In the genomic region with DNA sequence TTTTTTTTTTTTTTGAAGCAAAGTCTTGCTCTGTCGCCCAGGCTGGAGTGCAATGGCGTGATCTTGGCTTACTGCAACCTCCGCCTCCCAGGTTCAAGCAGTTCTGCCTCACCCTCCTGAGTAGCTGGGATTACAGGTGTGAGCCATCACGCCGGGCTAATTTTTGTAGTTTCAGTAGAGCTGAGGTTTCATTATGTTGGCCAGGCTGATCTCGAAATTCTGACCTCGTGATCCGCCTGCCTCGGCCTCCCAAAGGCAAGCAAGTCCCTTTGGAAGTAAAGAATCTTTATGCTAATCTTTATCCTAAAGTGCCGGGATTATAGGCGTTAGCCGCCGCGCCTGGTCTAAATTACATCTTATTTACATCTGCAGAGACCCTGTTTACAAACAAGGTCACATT, we compare ENCODE assay signal across 10 cellular contexts. TPM values are rescaled to one million over a fixed set of nuclear protein-coding genes. Genes with fewer than 3 reads are reported as not detected.
DNase-seq lines count a peak whose midpoint lies in the region; ATAC-seq and TF ChIP-seq lines count a peak whose summit lies in the region.
"Had no signal": no experiment of that assay in that cellular context is flagged by ENCODE, and none has a peak within 500 bp of the region (broad histone marks: within the 10 kb centered on the region; RNA-seq: fewer than 3 reads in every experiment).

No MANE protein-coding gene starts in this region.

- intact Hi-C loops in CD4-positive, alpha-beta T cell (cut with DNase I, micrococcal nuclease), result loop anchor here (5.0 to 10.0 kb wide), 2 partner anchors 757 to 875 kb away; partner anchors contain the start of gene ECI2 (in 1 of the 2)
- intact Hi-C loops in IMR-90 (cut with micrococcal nuclease) (no loop called here), posterior vena cava (cut with DNase I) (no loop called here)

- no peak overlapping the region for H3K23ac ChIP-seq in IMR-90 (ENCODE audit: low read depth, low read length)

- H3K4me3 Mint-ChIP-seq in CD4-positive, alpha-beta T cell, result peak overlapping the region; percentile 96

- H2BK5ac ChIP-seq in IMR-90 (ENCODE audit: low read depth, low read length, poor library complexity, severe bottlenecking), result no peak overlapping the region

- WGBS in IMR-90 (ENCODE audit: extremely low coverage in 2 of 2, insufficient read length in 1 of 2), 2 experiments, result no CpG with 5 or more reads among the region's 14 CpGs

- no peaks in the 10 kb centered on the region for H3K9me3 ChIP-seq in CD4-positive, alpha-beta T cell (ENCODE audit: control insufficient read depth, low read length)
- H3K9me3 ChIP-seq in IMR-90 (ENCODE audit: control insufficient read depth, insufficient read depth, low read length) (no peaks in the 10 kb centered on the region), mucosa of stomach (ENCODE audit: control insufficient read depth, low read length) (no peaks in the 10 kb centered on the region)

- peaks cover 5% of the 10 kb centered on the region; the same call in 1 of the 2 replicates for H3K9me1 ChIP-seq in IMR-90 (ENCODE audit: insufficient read depth, low read length)

- CTCF ChIA-PET in CD4-positive, alpha-beta T cell (lab: Charles Lee), result interaction anchor here (1.4 to 2.1 kb wide), 3 partner anchors 9 to 761 kb away, joined by 3 to 10 read pairs (median 6); a partner anchor contains a TSS
- CTCF ChIA-PET in IMR-90 (lab: Yijun Ruan, JAX), result interaction anchor here (1.0 kb wide), 2 partner anchors 9 to 25 kb away, joined by 3 read pairs; no protein-coding TSS in a partner anchor

- no peak overlapping the region for H3K4ac ChIP-seq in IMR-90 (ENCODE audit: low read depth, low read length)

- no peak overlapping the region for H4K5ac ChIP-seq in IMR-90 (ENCODE audit: low read depth, low read length)

- H3K79me1 ChIP-seq in IMR-90 (ENCODE audit: low read depth in 1 of 2, low read length in 2 of 2), result peaks cover 33 to 57% of the 10 kb centered on the region in 2 experiments; a peak in 3 of 4 replicates

- H2BK120ac ChIP-seq in IMR-90 (ENCODE audit: low read depth, low read length), result no peak overlapping the region

- no peak overlapping the region for H3K18ac ChIP-seq in IMR-90 (ENCODE audit: low read depth, low read length)

- peaks cover 31% of the 10 kb centered on the region for H4K20me1 ChIP-seq in IMR-90 (ENCODE audit: insufficient read depth, low read length)

- H3K9ac ChIP-seq in IMR-90 (ENCODE audit: low read depth, low read length) (0 out of 2 replicates have a peak overlapping the region, but pooled peaks have one; percentile 9), mucosa of stomach (ENCODE audit: low read length) (peak overlapping the region; percentile 7)

- TF ChIP-seq RAD21 in IMR-90 (IDR thresholded peaks at IDR 0.05; ENCODE audit: low read length), result no peak

- peaks cover 5% of the 10 kb centered on the region; the same call in 1 of the 2 replicates for H3K4me1 ChIP-seq in IMR-90 (ENCODE audit: control insufficient read depth, insufficient read depth, low read length)
- peaks cover 35% of the 10 kb centered on the region for H3K4me1 ChIP-seq in mucosa of stomach (ENCODE audit: control insufficient read depth, insufficient read depth, low read length)

- TF ChIP-seq POLR2A in IMR-90 (IDR thresholded peaks at IDR 0.05; ENCODE audit: low read depth, low read length), result no peak

- no peak overlapping the region for H3K4me2 ChIP-seq in IMR-90 (ENCODE audit: low read depth, low read length)

- no peak for ATAC-seq in CD4-positive, alpha-beta T cell (ENCODE audit: poor library complexity)
- ATAC-seq in IMR-90 (ENCODE audit: low read depth), result no peak

- H2BK20ac ChIP-seq in IMR-90 (ENCODE audit: low read depth, low read length), result no peak overlapping the region

- H2AFZ ChIP-seq in IMR-90 (replicated peaks; ENCODE audit: low read length, poor library complexity), result no peak overlapping the region

- no peak overlapping the region for H2BK15ac ChIP-seq in IMR-90 (ENCODE audit: low read depth, low read length)

- no peaks in the 10 kb centered on the region for H3K27me3 Mint-ChIP-seq in CD4-positive, alpha-beta T cell

- POLR2A ChIA-PET in CD4-positive, alpha-beta T cell (lab: Charles Lee), result interaction anchor here (1.4 to 1.6 kb wide), 5 partner anchors 28 to 761 kb away, joined by 3 to 10 read pairs (median 4); partner anchors contain the start of gene WRNIP1
- POLR2A ChIA-PET in IMR-90 (lab: Charles Lee; ENCODE audit: unreplicated experiment), result no interaction called here

- in situ Hi-C loops in IMR-90 (cut with MboI; ENCODE audit: low sequenced_read_pairs), result no loop called here
- in situ Hi-C loops in astrocyte of the cerebellum (cut with HindIII; ENCODE audit: low sequenced_read_pairs), result no loop called here

- H2AK5ac ChIP-seq in IMR-90 (ENCODE audit: low read depth, low read length), result no peak overlapping the region; the same call in 1 of the 2 replicates

- H3K4me3 ChIP-seq in IMR-90 (ENCODE audit: insufficient read depth, low read depth, low read length) (no peak overlapping the region), astrocyte of the cerebellum (ENCODE audit: low read depth, low read length) (peak overlapping the region; percentile 88), mucosa of stomach (ENCODE audit: low read length) (no peak overlapping the region)

- no peak overlapping the region for H3K56ac ChIP-seq in IMR-90 (ENCODE audit: extremely low read depth, insufficient read depth, low read length)

- BruUV-seq in IMR-90 (replicated peaks; lab: Mats Ljungman, UMichigan), result no TSS peak

- H3K36me3 ChIP-seq in IMR-90 (ENCODE audit: control insufficient read depth, insufficient read depth, low read length) (peaks cover 11% of the 10 kb centered on the region), mucosa of stomach (ENCODE audit: control insufficient read depth, insufficient read depth, low read length) (no peaks in the 10 kb centered on the region)

- no peak for TF ChIP-seq CTCF in CD4-positive, alpha-beta T cell (IDR thresholded peaks at IDR 0.05)
- TF ChIP-seq CTCF in IMR-90 (conservative IDR thresholded peaks at IDR 0.05; ENCODE audit: low read depth, low read length) (no peak), astrocyte of the cerebellum (IDR thresholded peaks at IDR 0.05; ENCODE audit: low read depth, low read length, missing control alignments) (no peak)

- peaks cover 50% of the 10 kb centered on the region for H3K4me1 Mint-ChIP-seq in CD4-positive, alpha-beta T cell (ENCODE audit: low read depth)

- dilution Hi-C loops in IMR-90 (cut with HindIII; ENCODE audit: low sequenced_read_pairs, unreplicated experiment), result no loop called here

- no peak for DNase-seq in CD4-positive, alpha-beta T cell
- DNase-seq in IMR-90 (no peak), astrocyte of the cerebellum (ENCODE audit: low read depth) (no peak), posterior vena cava (ENCODE audit: low spot score) (no peak), ecto neural progenitor cell (ENCODE audit: low spot score) (no peak), kidney glomerular epithelial cell (lab: John Stamatoyannopoulos, UW) (no peak)
- no peak for DNase-seq in effector CD4-positive, alpha-beta T cell
- DNase-seq: NCI-H1105 treated with DMSO at 0.1 percent for 48 hours; stimulated activated CD4-positive, alpha-beta T cell treated with anti-CD3 and anti-CD28 coated beads, Interleukin-1b, Interleukin-23, amount 100 ng/mL, for 48 hours had no signal

- H3K27me3 ChIP-seq in CD4-positive, alpha-beta T cell (ENCODE audit: control insufficient read depth, insufficient read depth, low read length), result no peaks in the 10 kb centered on the region
- H3K27me3 ChIP-seq in IMR-90 (ENCODE audit: control insufficient read depth, insufficient read depth, low read length) (peaks cover 1% of the 10 kb centered on the region; the same call in 1 of the 2 replicates), mucosa of stomach (ENCODE audit: control insufficient read depth, insufficient read depth, low read length) (no peaks in the 10 kb centered on the region)

- peaks cover 32% of the 10 kb centered on the region for H3K36me3 Mint-ChIP-seq in CD4-positive, alpha-beta T cell (ENCODE audit: low read depth)

- H4K91ac ChIP-seq in IMR-90 (ENCODE audit: insufficient read depth, low read depth, low read length), result no peak overlapping the region

- H3K9me3 Mint-ChIP-seq in CD4-positive, alpha-beta T cell, result no peaks in the 10 kb centered on the region

- H3K27ac Mint-ChIP-seq in CD4-positive, alpha-beta T cell, result peak overlapping the region; percentile 92

- H2AK9ac ChIP-seq in IMR-90 (replicated peaks; ENCODE audit: low read depth, low read length, poor library complexity), result no peak overlapping the region

- no peak overlapping the region for H4K8ac ChIP-seq in IMR-90 (ENCODE audit: low read depth in 2 of 2, low read length in 2 of 2)

- H3K27ac ChIP-seq in CD4-positive, alpha-beta T cell (ENCODE audit: low read depth, low read length), result no peak overlapping the region
- no peak overlapping the region for H3K27ac ChIP-seq in IMR-90 (ENCODE audit: insufficient read depth, low read length)

- no peak overlapping the region for H3K14ac ChIP-seq in IMR-90 (replicated peaks; ENCODE audit: low read depth, low read length)

TF ChIP-seq in IMR-90, 13 proteins besides CTCF, POLR2A, EP300 and RAD21:
- TF ChIP-seq BHLHE40 (IDR thresholded peaks at IDR 0.05; ENCODE audit: low read depth, low read length) (no peak), CHD1 (IDR thresholded peaks at IDR 0.05; ENCODE audit: low read depth, low read length) (no peak), MAFK (IDR thresholded peaks at IDR 0.05; ENCODE audit: low read depth, low read length) (no peak), FOS (IDR thresholded peaks at IDR 0.05; ENCODE audit: low read depth, low read length) (no peak), NFE2L2 (IDR thresholded peaks at IDR 0.05; ENCODE audit: low read depth, low read length) (no peak), MAZ (IDR thresholded peaks at IDR 0.05; ENCODE audit: borderline replicate concordance, low read depth, low read length) (no peak), RFX5 (IDR thresholded peaks at IDR 0.05; ENCODE audit: low read depth, low read length) (no peak), RCOR1 (IDR thresholded peaks at IDR 0.05; ENCODE audit: insufficient replicate concordance, low read length) (no peak)

RNA-seq across cellular contexts. Expression of gene PSMG4, which starts 1.5 kb away (rescaled TPM):
- total RNA-seq in CD4-positive, alpha-beta T cell, result 10 to 100 TPM; 12.3 to 12.8 TPM
- total RNA-seq in IMR-90 (2012; rRNA removed) (5.6 and 6.7 TPM in 2 replicates), posterior vena cava (10 to 100 TPM; 14.3 to 18.0 TPM)
- polyA plus RNA-seq in IMR-90 (2012; rRNA removed), result 13.4 and 17.7 TPM in 2 replicates
- 34.8 and 53.3 TPM in 2 replicates for polyA plus RNA-seq in IMR-90 (2012; cell fraction: cytosol; rRNA removed)
- 16.6 and 24.3 TPM in 2 replicates for polyA plus RNA-seq in IMR-90 (2012; cell fraction: nucleus; rRNA removed; ENCODE audit: low replicate concordance)

RNA-seq across cellular contexts. Expression of gene TUBB2B, which starts 32.8 kb away (rescaled TPM):
- total RNA-seq in CD4-positive, alpha-beta T cell, result not detected
- total RNA-seq in IMR-90 (2012; rRNA removed) (13.3 and 13.6 TPM in 2 replicates), posterior vena cava (1 to 10 TPM; 3.0 to 5.7 TPM)
- 19.0 and 21.1 TPM in 2 replicates for polyA plus RNA-seq in IMR-90 (2012; rRNA removed)
- 11.8 and 40.1 TPM in 2 replicates for polyA plus RNA-seq in IMR-90 (2012; cell fraction: cytosol; rRNA removed)
- polyA plus RNA-seq in IMR-90 (2012; cell fraction: nucleus; rRNA removed; ENCODE audit: low replicate concordance), result 16.8 and 23.0 TPM in 2 replicates

Comparison
In these comparisons a context has a peak if more than half of its experiments do, and no peak if none do; other contexts are left out.
1. intact Hi-C loops: an anchor here in CD4-positive, alpha-beta T cell (5.0 to 10.0 kb wide); none called in IMR-90 and posterior vena cava.